Comparison of ENCODE assay signal across 1 cellular context in the genomic region with DNA sequence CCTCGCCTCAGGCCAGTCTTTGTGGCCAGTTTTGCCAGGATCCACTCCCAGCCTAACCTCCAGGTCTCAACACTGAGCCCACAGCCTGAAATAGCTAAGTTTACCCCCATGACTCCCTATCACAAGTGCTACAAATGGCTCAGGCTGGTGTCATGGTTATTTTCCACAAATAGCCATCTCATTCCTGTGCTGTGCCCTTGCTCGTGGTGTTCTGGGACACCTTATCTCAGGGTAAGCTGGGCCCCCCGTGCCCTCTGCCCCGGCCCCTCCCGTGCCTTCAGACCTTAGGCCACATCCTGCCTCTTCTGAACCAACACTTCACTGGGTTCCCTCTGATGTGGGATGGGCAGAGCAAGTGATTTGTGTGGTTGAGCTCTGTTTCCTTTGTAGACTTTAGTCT.
TF ChIP-seq lines count a peak whose summit lies in the region.

No MANE protein-coding gene starts in this region.

TF ChIP-seq in HCT116, 20 proteins besides CTCF, POLR2A, EP300 and RAD21 (continued from another document):
- TF ChIP-seq, protein P1, sequence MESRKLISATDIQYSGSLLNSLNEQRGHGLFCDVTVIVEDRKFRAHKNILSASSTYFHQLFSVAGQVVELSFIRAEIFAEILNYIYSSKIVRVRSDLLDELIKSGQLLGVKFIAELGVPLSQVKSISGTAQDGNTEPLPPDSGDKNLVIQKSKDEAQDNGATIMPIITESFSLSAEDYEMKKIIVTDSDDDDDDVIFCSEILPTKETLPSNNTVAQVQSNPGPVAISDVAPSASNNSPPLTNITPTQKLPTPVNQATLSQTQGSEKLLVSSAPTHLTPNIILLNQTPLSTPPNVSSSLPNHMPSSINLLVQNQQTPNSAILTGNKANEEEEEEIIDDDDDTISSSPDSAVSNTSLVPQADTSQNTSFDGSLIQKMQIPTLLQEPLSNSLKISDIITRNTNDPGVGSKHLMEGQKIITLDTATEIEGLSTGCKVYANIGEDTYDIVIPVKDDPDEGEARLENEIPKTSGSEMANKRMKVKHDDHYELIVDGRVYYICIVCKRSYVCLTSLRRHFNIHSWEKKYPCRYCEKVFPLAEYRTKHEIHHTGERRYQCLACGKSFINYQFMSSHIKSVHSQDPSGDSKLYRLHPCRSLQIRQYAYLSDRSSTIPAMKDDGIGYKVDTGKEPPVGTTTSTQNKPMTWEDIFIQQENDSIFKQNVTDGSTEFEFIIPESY (IDR thresholded peaks at IDR 0.05; ENCODE audit: extremely low read depth, insufficient replicate concordance, low read length) = no peak
- TF ChIP-seq ELF1 (IDR thresholded peaks at IDR 0.05; ENCODE audit: borderline replicate concordance, low read depth) (no peak), ZFX (IDR thresholded peaks at IDR 0.05) (no peak), CBX3 (IDR thresholded peaks at IDR 0.05; ENCODE audit: low read depth) (no peak), EGR1 (IDR thresholded peaks at IDR 0.05; ENCODE audit: low read depth) (no peak), SRF (IDR thresholded peaks at IDR 0.05; ENCODE audit: low read depth) (no peak)
- TF ChIP-seq, protein P2, sequence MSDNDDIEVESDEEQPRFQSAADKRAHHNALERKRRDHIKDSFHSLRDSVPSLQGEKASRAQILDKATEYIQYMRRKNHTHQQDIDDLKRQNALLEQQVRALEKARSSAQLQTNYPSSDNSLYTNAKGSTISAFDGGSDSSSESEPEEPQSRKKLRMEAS (IDR thresholded peaks at IDR 0.05) = no peak
- TF ChIP-seq, protein P3, sequence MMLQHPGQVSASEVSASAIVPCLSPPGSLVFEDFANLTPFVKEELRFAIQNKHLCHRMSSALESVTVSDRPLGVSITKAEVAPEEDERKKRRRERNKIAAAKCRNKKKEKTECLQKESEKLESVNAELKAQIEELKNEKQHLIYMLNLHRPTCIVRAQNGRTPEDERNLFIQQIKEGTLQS (IDR thresholded peaks at IDR 0.05) = no peak
